18 cellular contexts compared by ENCODE assay signal in the genomic region with DNA sequence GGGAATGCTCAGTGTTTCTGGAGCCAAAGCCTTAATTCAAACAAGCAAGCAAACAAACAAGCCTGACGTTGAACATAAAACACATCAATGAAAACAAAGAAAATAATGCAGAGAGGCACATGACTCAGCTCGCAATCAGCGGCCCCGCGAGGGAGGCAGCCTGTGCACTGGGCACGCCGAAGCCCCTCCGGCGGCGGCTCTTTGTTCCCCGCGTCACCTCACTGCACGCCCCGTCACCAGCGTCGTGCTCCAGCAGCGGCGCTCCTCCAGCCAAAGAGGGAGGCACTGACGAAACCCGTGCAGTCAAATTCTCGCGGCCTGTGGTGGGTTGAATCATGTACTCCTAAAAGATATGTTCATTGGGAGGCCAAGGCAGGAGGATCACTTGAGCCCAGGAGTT.
A peak's percentile ranks its signal among the peaks of the same experiment; 100 is the strongest.
DNase-seq lines count a peak whose midpoint lies in the region; ATAC-seq and TF ChIP-seq lines count a peak whose summit lies in the region.
"Had no signal": no experiment of that assay in that cellular context is flagged by ENCODE, and none has a peak within 500 bp of the region (broad histone marks: within the 10 kb centered on the region; RNA-seq: fewer than 3 reads in every experiment).

No MANE protein-coding gene starts in this region.

- H3K27ac Mint-ChIP-seq in endothelial cell (ENCODE audit: unreplicated experiment) = no peak overlapping the region
- no peak overlapping the region for H3K27ac Mint-ChIP-seq in effector memory CD8-positive, alpha-beta T cell
- H3K27ac Mint-ChIP-seq: activated naive CD8-positive, alpha-beta T cell treated with anti-CD3 and anti-CD28 coated beads for 36 hours; WTC11 had no signal

- H3K36me3 ChIP-seq in stomach = no peaks in the 10 kb centered on the region
- H3K36me3 ChIP-seq: lower lobe of right lung had no signal

- peaks cover 17% of the 10 kb centered on the region for H3K27me3 Mint-ChIP-seq in endothelial cell (ENCODE audit: unreplicated experiment)
- H3K27me3 Mint-ChIP-seq in effector memory CD8-positive, alpha-beta T cell = peaks cover 11 to 36% of the 10 kb centered on the region in 2 donors
- H3K27me3 Mint-ChIP-seq: T-helper 17 cell had no signal

- H3K27ac ChIP-seq in stomach = no peak overlapping the region
- H3K27ac ChIP-seq: body of pancreas, lower lobe of right lung, parathyroid adenoma had no signal

- ATAC-seq in effector memory CD8-positive, alpha-beta T cell (replicated peaks) = no peak
- ATAC-seq: body of pancreas, lower lobe of right lung, sciatic nerve, T-helper 17 cell, WTC11 had no signal

- intact Hi-C loops in stomach (cut with DNase I; ENCODE audit: low total_unique reads) = no loop called here

- H3K4me3 ChIP-seq in stomach = no peak overlapping the region
- H3K4me3 ChIP-seq: body of pancreas, lower lobe of right lung had no signal

- no peaks in the 10 kb centered on the region for H3K4me1 ChIP-seq in stomach
- H3K4me1 ChIP-seq: body of pancreas, lower lobe of right lung, parathyroid adenoma had no signal

- H3K9me3 Mint-ChIP-seq in endothelial cell (ENCODE audit: unreplicated experiment) = peaks cover 34% of the 10 kb centered on the region
- H3K9me3 Mint-ChIP-seq in effector memory CD8-positive, alpha-beta T cell = peaks cover 0 to 2% of the 10 kb centered on the region in 2 donors

- TF ChIP-seq EP300 in stomach (IDR thresholded peaks at IDR 0.05) = no peak

- H3K27me3 ChIP-seq in stomach = peaks cover 0 to 26% (median 5%) of the 10 kb centered on the region in 3 donors
- H3K27me3 ChIP-seq: body of pancreas had no signal

- H3K9me3 ChIP-seq in stomach = peaks cover 0 to 8% (median 2%) of the 10 kb centered on the region in 4 donors
- H3K9me3 ChIP-seq: body of pancreas, lower lobe of right lung had no signal

- no peaks in the 10 kb centered on the region for H3K4me1 Mint-ChIP-seq in endothelial cell (ENCODE audit: unreplicated experiment)
- peaks cover 13 to 14% of the 10 kb centered on the region in 2 donors for H3K4me1 Mint-ChIP-seq in effector memory CD8-positive, alpha-beta T cell (ENCODE audit: low read depth in 2 of 2)
- H3K4me1 Mint-ChIP-seq: WTC11 had no signal

- TF ChIP-seq POLR2A in stomach (IDR thresholded peaks at IDR 0.05) = no peak

- POLR2A ChIA-PET in GM10248 (lab: Yijun Ruan, JAX) = no interaction called here

- DNase-seq in activated CD8-positive, alpha-beta memory T cell treated with anti-CD3 and anti-CD28 coated beads for 24 hours = peak; percentile 33
- no peak for DNase-seq in activated CD8-positive, alpha-beta memory T cell treated with anti-CD3 and anti-CD28 coated beads, Interleukin-2, amount 50 U/mL, for 4 hours
- DNase-seq in NCI-H69 (lab: John Stamatoyannopoulos, UW) (peak; percentile 73), endothelial cell (ENCODE audit: low spot score) (no peak), stomach (peak; percentile 20), GM10248 (ENCODE audit: extremely low spot score) (no peak), cerebellar cortex (ENCODE audit: low spot score) (no peak)
- no peak for DNase-seq in effector memory CD8-positive, alpha-beta T cell
- DNase-seq: activated naive CD8-positive, alpha-beta T cell treated with anti-CD3 and anti-CD28 coated beads for 36 hours; body of pancreas; IMR-90; lower lobe of right lung; NCI-H1417 treated with DMSO at 0.1 percent for 48 hours; NCI-H226; T-helper 17 cell had no signal

- CTCF ChIA-PET in GM10248 (lab: Yijun Ruan, JAX) = no interaction called here

- 80 to 86% (median 85%) methylated on average over 16 to 22 of the region's 22 CpGs for WGBS in stomach, 5 donors

- H3K36me3 Mint-ChIP-seq in endothelial cell (ENCODE audit: low read depth, unreplicated experiment) = peaks cover 16% of the 10 kb centered on the region
- peaks cover 3% of the 10 kb centered on the region for H3K36me3 Mint-ChIP-seq in effector memory CD8-positive, alpha-beta T cell (ENCODE audit: insufficient read depth)

- peak overlapping the region; percentile 25 for H3K4me3 Mint-ChIP-seq in endothelial cell (ENCODE audit: unreplicated experiment)
- H3K4me3 Mint-ChIP-seq in effector memory CD8-positive, alpha-beta T cell = no peak overlapping the region
- H3K4me3 Mint-ChIP-seq: activated naive CD8-positive, alpha-beta T cell treated with anti-CD3 and anti-CD28 coated beads for 36 hours; T-helper 17 cell; WTC11 had no signal

- TF ChIP-seq CTCF in endothelial cell (IDR thresholded peaks at IDR 0.05; ENCODE audit: unreplicated experiment) (no peak), stomach (IDR thresholded peaks at IDR 0.05) (no peak), GM10248 (IDR thresholded peaks at IDR 0.05; ENCODE audit: control extremely low read depth, extremely low read depth, low read depth, missing control alignments) (no peak)

Comparison
In these comparisons a context has a peak if more than half of its experiments do, and no peak if none do; other contexts are left out.
1. DNase-seq: peak in activated CD8-positive, alpha-beta memory T cell treated with anti-CD3 and anti-CD28 coated beads for 24 hours (single experiment), NCI-H69 (single experiment) and stomach (single experiment); none in activated CD8-positive, alpha-beta memory T cell treated with anti-CD3 and anti-CD28 coated beads, Interleukin-2, amount 50 U/mL, for 4 hours (single experiment), endothelial cell (single experiment), GM10248 (single experiment), cerebellar cortex (single experiment) and effector memory CD8-positive, alpha-beta T cell (0 of 3).